8 cellular contexts compared by ENCODE assay signal in the genomic region with DNA sequence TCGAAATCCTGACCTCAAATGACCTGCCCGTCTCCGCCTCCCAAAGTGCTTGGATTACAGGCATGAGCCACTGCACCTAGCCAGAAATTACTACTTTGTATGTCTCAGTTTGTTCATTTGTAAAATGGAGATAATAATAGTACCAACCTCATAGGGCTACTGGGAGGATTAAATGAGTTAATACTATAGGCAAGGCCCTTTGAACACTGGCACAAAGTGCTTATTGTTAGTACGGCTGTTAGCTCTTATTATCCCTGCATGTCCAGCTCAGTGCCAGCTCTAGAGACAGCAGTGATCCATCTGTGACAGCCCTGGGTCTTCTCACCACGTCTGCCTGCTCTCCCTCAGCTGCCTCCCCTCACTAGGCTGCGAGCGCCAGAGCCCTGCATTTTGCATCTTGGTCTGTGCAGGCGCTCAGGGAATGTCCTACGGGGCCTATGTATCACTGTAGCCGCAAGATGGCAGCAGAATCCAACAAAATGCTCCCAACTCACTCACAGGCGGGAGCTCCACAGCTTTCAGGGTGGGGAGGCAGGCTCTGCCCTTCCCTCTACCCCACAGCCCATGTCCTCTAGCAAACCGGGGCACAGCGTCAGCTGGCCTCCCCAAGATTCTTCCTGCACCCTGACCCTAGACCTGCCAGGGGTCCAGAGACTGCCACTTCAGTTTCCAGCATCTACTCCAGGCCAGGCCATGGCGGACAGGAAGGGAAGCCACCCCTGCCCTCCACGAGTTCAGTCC. TPM values are rescaled to one million over a fixed set of nuclear protein-coding genes. Genes with fewer than 3 reads are reported as not detected.
DNase-seq lines count a peak whose midpoint lies in the region; ATAC-seq, FAIRE-seq and TF ChIP-seq lines count a peak whose summit lies in the region.

No MANE protein-coding gene starts in this region.

- FAIRE-seq in bronchial epithelial cell (lab: Jason Lieb, UNC) = peak; percentile 75

- H3K4me3 ChIP-seq in bronchial epithelial cell (ENCODE audit: low read depth, low read length) (no peak overlapping the region), kidney epithelial cell (ENCODE audit: low read depth, low read length) (no peak overlapping the region)

- POLR2A ChIA-PET in WTC11 (lab: Charles Lee) = interaction anchor here (0.6 to 1.4 kb wide), 2 partner anchors 199 to 248 kb away, joined by 4 read pairs; no protein-coding TSS in a partner anchor

- H3K9me3 Mint-ChIP-seq in WTC11 = no peaks in the 10 kb centered on the region

- TF ChIP-seq CTCF in WTC11 (IDR thresholded peaks at IDR 0.05) (peak; percentile 66), bronchial epithelial cell (IDR thresholded peaks at IDR 0.05; ENCODE audit: insufficient read depth, low read length, severe bottlenecking) (peak; percentile 91), kidney epithelial cell (IDR thresholded peaks at IDR 0.05; ENCODE audit: insufficient read depth, low read length, poor library complexity, severe bottlenecking) (peak; percentile 82)

- no peaks in the 10 kb centered on the region for H3K27me3 Mint-ChIP-seq in WTC11 (ENCODE audit: low read depth)

- H3K4me3 Mint-ChIP-seq in WTC11 = no peak overlapping the region

- H3K27ac Mint-ChIP-seq in WTC11 = no peak overlapping the region

- peaks cover 2% of the 10 kb centered on the region for H3K27me3 ChIP-seq in bronchial epithelial cell (ENCODE audit: control insufficient read depth, insufficient read depth, low read length)
- H3K27me3 ChIP-seq in kidney epithelial cell (ENCODE audit: control insufficient read depth, insufficient read depth, low read length) = no peaks in the 10 kb centered on the region

- H3K36me3 Mint-ChIP-seq in WTC11 = no peaks in the 10 kb centered on the region

- DNase-seq in AG08396 (ENCODE audit: low spot score) = peak; percentile 87
- peak; percentile 60 for DNase-seq in NCI-H2107 treated with DMSO at 0.1 percent for 48 hours (lab: John Stamatoyannopoulos, UW; ENCODE audit: unreplicated experiment)
- DNase-seq in WTC11 (ENCODE audit: low spot score) = peak; percentile 82
- peak; percentile 67 for DNase-seq in bronchial epithelial cell (ENCODE audit: low read depth)
- no peak for DNase-seq in kidney epithelial cell (ENCODE audit: low read depth)
- DNase-seq in stimulated activated CD4-positive, alpha-beta T cell treated with anti-CD3 and anti-CD28 coated beads, Interleukin-2, amount 100 ng/mL, for 48 hours = peak; percentile 71 to 74

- ATAC-seq in GM18517 (IDR thresholded peaks at IDR 0.05; ENCODE audit: unreplicated experiment) (peak; percentile 82), HG03025 (IDR thresholded peaks at IDR 0.05; ENCODE audit: low FRiP score, unreplicated experiment) (peak; percentile 57), WTC11 (peak; percentile 93)

- H3K4me1 Mint-ChIP-seq in WTC11 = peaks cover 19% of the 10 kb centered on the region

- CTCF ChIA-PET in WTC11 (lab: Charles Lee) = interaction anchor here (0.6 to 6.0 kb wide), 64 partner anchors 9 to 606 kb away, joined by 3 to 130 read pairs (median 5); a partner anchor contains a TSS

- H3K36me3 ChIP-seq in bronchial epithelial cell (ENCODE audit: control insufficient read depth, insufficient read depth, low read length) (no peaks in the 10 kb centered on the region), kidney epithelial cell (ENCODE audit: control insufficient read depth, insufficient read depth, low read length) (no peaks in the 10 kb centered on the region)

TF ChIP-seq in WTC11, 78 proteins besides CTCF, POLR2A, EP300 and RAD21:
- TF ChIP-seq, protein P1, sequence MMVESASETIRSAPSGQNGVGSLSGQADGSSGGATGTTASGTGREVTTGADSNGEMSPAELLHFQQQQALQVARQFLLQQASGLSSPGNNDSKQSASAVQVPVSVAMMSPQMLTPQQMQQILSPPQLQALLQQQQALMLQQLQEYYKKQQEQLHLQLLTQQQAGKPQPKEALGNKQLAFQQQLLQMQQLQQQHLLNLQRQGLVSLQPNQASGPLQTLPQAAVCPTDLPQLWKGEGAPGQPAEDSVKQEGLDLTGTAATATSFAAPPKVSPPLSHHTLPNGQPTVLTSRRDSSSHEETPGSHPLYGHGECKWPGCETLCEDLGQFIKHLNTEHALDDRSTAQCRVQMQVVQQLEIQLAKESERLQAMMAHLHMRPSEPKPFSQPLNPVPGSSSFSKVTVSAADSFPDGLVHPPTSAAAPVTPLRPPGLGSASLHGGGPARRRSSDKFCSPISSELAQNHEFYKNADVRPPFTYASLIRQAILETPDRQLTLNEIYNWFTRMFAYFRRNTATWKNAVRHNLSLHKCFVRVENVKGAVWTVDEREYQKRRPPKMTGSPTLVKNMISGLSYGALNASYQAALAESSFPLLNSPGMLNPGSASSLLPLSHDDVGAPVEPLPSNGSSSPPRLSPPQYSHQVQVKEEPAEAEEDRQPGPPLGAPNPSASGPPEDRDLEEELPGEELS (CRISPR knock-in tag; IDR thresholded peaks at IDR 0.05) = 0 out of 2 replicates have a peak, but pooled peaks have one; percentile 26
- peak; percentile 18; the same call in 1 of the 2 replicates for TF ChIP-seq ETV6 (CRISPR knock-in tag; IDR thresholded peaks at IDR 0.05)
- no peak for TF ChIP-seq ESRRA (CRISPR knock-in tag; IDR thresholded peaks at IDR 0.05; ENCODE audit: borderline replicate concordance)
- TF ChIP-seq, protein P2, sequence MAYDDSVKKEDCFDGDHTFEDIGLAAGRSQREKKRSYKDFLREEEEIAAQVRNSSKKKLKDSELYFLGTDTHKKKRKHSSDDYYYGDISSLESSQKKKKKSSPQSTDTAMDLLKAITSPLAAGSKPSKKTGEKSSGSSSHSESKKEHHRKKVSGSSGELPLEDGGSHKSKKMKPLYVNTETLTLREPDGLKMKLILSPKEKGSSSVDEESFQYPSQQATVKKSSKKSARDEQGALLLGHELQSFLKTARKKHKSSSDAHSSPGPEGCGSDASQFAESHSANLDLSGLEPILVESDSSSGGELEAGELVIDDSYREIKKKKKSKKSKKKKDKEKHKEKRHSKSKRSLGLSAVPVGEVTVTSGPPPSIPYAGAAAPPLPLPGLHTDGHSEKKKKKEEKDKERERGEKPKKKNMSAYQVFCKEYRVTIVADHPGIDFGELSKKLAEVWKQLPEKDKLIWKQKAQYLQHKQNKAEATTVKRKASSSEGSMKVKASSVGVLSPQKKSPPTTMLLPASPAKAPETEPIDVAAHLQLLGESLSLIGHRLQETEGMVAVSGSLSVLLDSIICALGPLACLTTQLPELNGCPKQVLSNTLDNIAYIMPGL (CRISPR knock-in tag; IDR thresholded peaks at IDR 0.05) = peak; percentile 26; the same call in 1 of the 2 replicates
- 0 out of 2 replicates have a peak, but pooled peaks have one; percentile 35 for TF ChIP-seq SP1 (CRISPR knock-in tag; conservative IDR thresholded peaks at IDR 0.05)
- TF ChIP-seq IRF2 (CRISPR knock-in tag; IDR thresholded peaks at IDR 0.05; ENCODE audit: borderline replicate concordance, low read depth) = no peak
- TF ChIP-seq, protein P3, sequence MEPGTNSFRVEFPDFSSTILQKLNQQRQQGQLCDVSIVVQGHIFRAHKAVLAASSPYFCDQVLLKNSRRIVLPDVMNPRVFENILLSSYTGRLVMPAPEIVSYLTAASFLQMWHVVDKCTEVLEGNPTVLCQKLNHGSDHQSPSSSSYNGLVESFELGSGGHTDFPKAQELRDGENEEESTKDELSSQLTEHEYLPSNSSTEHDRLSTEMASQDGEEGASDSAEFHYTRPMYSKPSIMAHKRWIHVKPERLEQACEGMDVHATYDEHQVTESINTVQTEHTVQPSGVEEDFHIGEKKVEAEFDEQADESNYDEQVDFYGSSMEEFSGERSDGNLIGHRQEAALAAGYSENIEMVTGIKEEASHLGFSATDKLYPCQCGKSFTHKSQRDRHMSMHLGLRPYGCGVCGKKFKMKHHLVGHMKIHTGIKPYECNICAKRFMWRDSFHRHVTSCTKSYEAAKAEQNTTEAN (CRISPR knock-in tag; IDR thresholded peaks at IDR 0.05) = no peak
- TF ChIP-seq, protein P4, sequence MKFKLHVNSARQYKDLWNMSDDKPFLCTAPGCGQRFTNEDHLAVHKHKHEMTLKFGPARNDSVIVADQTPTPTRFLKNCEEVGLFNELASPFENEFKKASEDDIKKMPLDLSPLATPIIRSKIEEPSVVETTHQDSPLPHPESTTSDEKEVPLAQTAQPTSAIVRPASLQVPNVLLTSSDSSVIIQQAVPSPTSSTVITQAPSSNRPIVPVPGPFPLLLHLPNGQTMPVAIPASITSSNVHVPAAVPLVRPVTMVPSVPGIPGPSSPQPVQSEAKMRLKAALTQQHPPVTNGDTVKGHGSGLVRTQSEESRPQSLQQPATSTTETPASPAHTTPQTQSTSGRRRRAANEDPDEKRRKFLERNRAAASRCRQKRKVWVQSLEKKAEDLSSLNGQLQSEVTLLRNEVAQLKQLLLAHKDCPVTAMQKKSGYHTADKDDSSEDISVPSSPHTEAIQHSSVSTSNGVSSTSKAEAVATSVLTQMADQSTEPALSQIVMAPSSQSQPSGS (CRISPR knock-in tag; IDR thresholded peaks at IDR 0.05; ENCODE audit: borderline replicate concordance, low read depth) = no peak
TF ChIP-seq in WTC11: peak in this region for 4.

RNA-seq across cellular contexts. Expression of a gene that starts 17.7 kb away (rescaled TPM):
- 26.0 to 29.3 TPM (median 27.5 TPM) in 3 replicates for total RNA-seq in WTC11 (2021)
- total RNA-seq in bronchial epithelial cell = 2.6 and 3.7 TPM in 2 replicates
- total RNA-seq in kidney epithelial cell = 34.6 and 40.5 TPM in 2 replicates
